Comparison of ENCODE assay signal across 2 cellular contexts in genomic region chr2:206807624-206808023, GRCh38. TPM values are rescaled to one million over a fixed set of nuclear protein-coding genes. Genes with fewer than 3 reads are reported as not detected.
"Had no signal": no experiment of that assay in that cellular context is flagged by ENCODE, and none has a peak within 500 bp of the region (broad histone marks: within the 10 kb centered on the region; RNA-seq: fewer than 3 reads in every experiment).

No MANE protein-coding gene starts in this region.

RNA-seq across cellular contexts. Expression of gene MDH1B, which starts 42.5 kb away (rescaled TPM):
- total RNA-seq: HT-29 had no signal
- polyA plus RNA-seq: IgD-negative memory B cell had no signal
